8 cellular contexts compared by ENCODE assay signal in genomic region chr4:183905081-183905592, GRCh38. TPM values are rescaled to one million over a fixed set of nuclear protein-coding genes. Genes with fewer than 3 reads are reported as not detected.
DNase-seq lines count a peak whose midpoint lies in the region; ATAC-seq, FAIRE-seq and TF ChIP-seq lines count a peak whose summit lies in the region.

STOX2 (plus strand) TSS chr4:183905307; CDS start chr4:183906791, 1,484 bp downstream.

- H3K9me2 ChIP-seq in Karpas-422 (replicated peaks; ENCODE audit: insufficient read depth, low read length) = no peaks in the 10 kb centered on the region

- H3K4me3 ChIP-seq in A549 (peak within 1 kb of the TSS; percentile 66), HAP-1 (peak within 1 kb of the TSS; percentile 60), duodenal mucosa (ENCODE audit: low read depth in 1 of 2, low read length in 2 of 2) (peak within 1 kb of the TSS; percentile 69 to 74), liver (ENCODE audit: low read depth in 1 of 3, low read length in 3 of 3) (peak within 1 kb of the TSS; percentile 63 to 78 (median 74)), Karpas-422 (ENCODE audit: low read length) (no peak within 1 kb of the TSS)

- TF ChIP-seq EP300 in A549 (IDR thresholded peaks at IDR 0.05) = no peak

- H3K27me3 ChIP-seq in HAP-1 (ENCODE audit: low read depth) (no peaks in the 10 kb centered on the region), duodenal mucosa (ENCODE audit: control insufficient read depth in 1 of 2, insufficient read depth in 2 of 2, low read length in 2 of 2) (peaks cover 15 to 19% of the 10 kb centered on the region in 2 donors), liver (ENCODE audit: control insufficient read depth in 4 of 4, insufficient read depth in 4 of 4, low read length in 3 of 4) (no peaks in the 10 kb centered on the region), Karpas-422 (ENCODE audit: low read length) (no peaks in the 10 kb centered on the region)

- H2AFZ ChIP-seq in Karpas-422 (ENCODE audit: low read length) = no peak within 1 kb of the TSS

- H3K9me3 ChIP-seq in A549 (no peaks in the 10 kb centered on the region), HAP-1 (peaks cover 2% of the 10 kb centered on the region; the same call in 1 of the 2 replicates), duodenal mucosa (ENCODE audit: control insufficient read depth in 1 of 2, low read length in 2 of 2) (peaks cover 0 to under 1% of the 10 kb centered on the region in 2 donors), liver (ENCODE audit: control insufficient read depth in 4 of 4, low read length in 3 of 4) (no peaks in the 10 kb centered on the region), Karpas-422 (ENCODE audit: low read length) (no peaks in the 10 kb centered on the region)

- 0% methylated on average over 15 of the region's 45 CpGs for WGBS in A549 (ENCODE audit: missing lambda C conversion rate)
- WGBS in liver = under 1% methylated on average over 45 of the region's 45 CpGs

- POLR2A ChIA-PET in A549 (lab: Yijun Ruan, JAX) = interaction anchor here (2.8 kb wide), 1 partner anchor 83 kb away, joined by 21 read pairs; no protein-coding TSS in a partner anchor

- no peaks in the 10 kb centered on the region; the same call in 1 of the 2 replicates for H3K36me3 ChIP-seq in HAP-1 (replicated peaks)
- no peaks in the 10 kb centered on the region for H3K36me3 ChIP-seq in duodenal mucosa (ENCODE audit: control insufficient read depth in 1 of 2, insufficient read depth in 2 of 2, low read length in 2 of 2)
- H3K36me3 ChIP-seq in liver (ENCODE audit: control insufficient read depth in 4 of 4, insufficient read depth in 3 of 4, low read depth in 1 of 4, low read length in 3 of 4) = no peaks in the 10 kb centered on the region
- H3K36me3 ChIP-seq in Karpas-422 (ENCODE audit: insufficient read depth, low read length) = no peaks in the 10 kb centered on the region

- peak; percentile 71 to 73 for DNase-seq in A549 (ENCODE audit: low read depth in 1 of 2, low spot score in 1 of 2)
- peak; percentile 71 to 87 for DNase-seq in HAP-1 (ENCODE audit: low spot score in 2 of 2)
- DNase-seq in RPMI8226 = peak; percentile 30
- DNase-seq in stimulated activated naive CD8-positive, alpha-beta T cell treated with anti-CD3 and anti-CD28 coated beads, Interleukin-15, Interleukin-2, amounts not matched to agents 100 U/mL and 50 U/mL, for 24 hours = peak; percentile 28
- DNase-seq in UCSD-AML1 (lab: John Stamatoyannopoulos, UW; ENCODE audit: unreplicated experiment) = no peak
- no peak for DNase-seq in Karpas-422

- H3K4me1 ChIP-seq in A549 = 0 out of 3 replicates have a peak, but pooled peaks cover 3% of the 10 kb centered on the region
- peaks cover 22% of the 10 kb centered on the region for H3K4me1 ChIP-seq in HAP-1
- peaks cover 0 to 2% of the 10 kb centered on the region in 2 donors for H3K4me1 ChIP-seq in duodenal mucosa (ENCODE audit: control insufficient read depth in 1 of 2, insufficient read depth in 2 of 2, low read length in 2 of 2)
- peaks cover 3 to 25% (median 14%) of the 10 kb centered on the region in 4 donors for H3K4me1 ChIP-seq in liver (ENCODE audit: control insufficient read depth in 4 of 4, insufficient read depth in 4 of 4, low read length in 3 of 4)
- no peaks in the 10 kb centered on the region for H3K4me1 ChIP-seq in Karpas-422 (ENCODE audit: low read length)

- FAIRE-seq in A549 (lab: Jason Lieb, UNC) = no peak

- TF ChIP-seq RAD21 in A549 (conservative IDR thresholded peaks at IDR 0.05 in 1 of 2, IDR thresholded peaks at IDR 0.05 in 1 of 2) (no peak), liver (IDR thresholded peaks at IDR 0.05) (peak in 1 of 2 donors; percentile 25)

- TF ChIP-seq POLR2A in A549 (IDR thresholded peaks at IDR 0.05; ENCODE audit: low read length) = peak; percentile 68

- peak; percentile 92 to 95 for ATAC-seq in A549
- ATAC-seq in stimulated activated naive CD8-positive, alpha-beta T cell treated with anti-CD3 and anti-CD28 coated beads, Interleukin-15, Interleukin-2, amounts not matched to agents 100 U/mL and 50 U/mL, for 24 hours = no peak

- no peaks in the 10 kb centered on the region for H3K79me2 ChIP-seq in Karpas-422 (ENCODE audit: low read length)

- in situ Hi-C loops in HAP-1 (cut with MboI; ENCODE audit: low sequenced_read_pairs) = no loop called here

- CTCF ChIA-PET in A549 (lab: Yijun Ruan, JAX) = interaction anchor here (0.9 kb wide), 1 partner anchor 26 kb away, joined by 3 read pairs; no protein-coding TSS in a partner anchor

- no peaks in the 10 kb centered on the region for H4K20me1 ChIP-seq in Karpas-422 (ENCODE audit: insufficient read depth, low read depth, low read length)

- TF ChIP-seq CTCF in A549 (IDR thresholded peaks at IDR 0.05) (no peak), liver (IDR thresholded peaks at IDR 0.05; ENCODE audit: low read depth, low read length, missing input control) (no peak)

- H3K4me2 ChIP-seq in A549 (peak within 1 kb of the TSS; percentile 98), Karpas-422 (ENCODE audit: low read depth, low read length, poor library complexity, severe bottlenecking) (no peak within 1 kb of the TSS)

- H3K9ac ChIP-seq in duodenal mucosa (ENCODE audit: low read depth in 1 of 2, low read length in 2 of 2) = peak within 1 kb of the TSS in 1 of 2 donors; percentile 14
- peak within 1 kb of the TSS; percentile 7 to 26 for H3K9ac ChIP-seq in liver (ENCODE audit: low read depth in 1 of 2, low read length in 2 of 2)
- H3K9ac ChIP-seq in Karpas-422 (ENCODE audit: low read length) = no peak within 1 kb of the TSS

- H3K27ac ChIP-seq in A549 (peak within 1 kb of the TSS; percentile 65 to 87), duodenal mucosa (ENCODE audit: low read depth, low read length) (no peak within 1 kb of the TSS), liver (ENCODE audit: low read depth in 1 of 2, low read length in 2 of 2) (peak within 1 kb of the TSS; percentile 57 to 75), Karpas-422 (ENCODE audit: low read length) (no peak within 1 kb of the TSS)

TF ChIP-seq in A549, 52 proteins besides CTCF, POLR2A, EP300 and RAD21:
- TF ChIP-seq RCOR1 (IDR thresholded peaks at IDR 0.05; ENCODE audit: low read depth, low read length) = no peak
- TF ChIP-seq ESRRA (IDR thresholded peaks at IDR 0.05; ENCODE audit: borderline replicate concordance, low read length) = no peak
- peak; percentile 29; the same call in 1 of the 2 replicates for TF ChIP-seq MAX (IDR thresholded peaks at IDR 0.05)
- TF ChIP-seq CBX2 (IDR thresholded peaks at IDR 0.05; ENCODE audit: borderline replicate concordance, low read depth) = no peak

TF ChIP-seq in liver, 16 proteins besides CTCF, POLR2A, EP300 and RAD21 (continues in another document):
- TF ChIP-seq HNF4A (conservative IDR thresholded peaks at IDR 0.05) (peak in 1 of 2 donors; percentile 41), FOXA1 (IDR thresholded peaks at IDR 0.05) (no peak), ZBTB33 (IDR thresholded peaks at IDR 0.05) (no peak), YY1 (IDR thresholded peaks at IDR 0.05) (peak; percentile 43), RXRA (IDR thresholded peaks at IDR 0.05) (peak; percentile 29 to 32), NR2F2 (IDR thresholded peaks at IDR 0.05) (peak; percentile 28), REST (IDR thresholded peaks at IDR 0.05) (peak; percentile 60), HNF4G (IDR thresholded peaks at IDR 0.05) (no peak), SP1 (IDR thresholded peaks at IDR 0.05) (peak; percentile 23)

RNA-seq across cellular contexts. Expression of gene STOX2, which starts in this region (rescaled TPM):
- polyA plus RNA-seq in A549 (2011; rRNA removed) (5.2 and 7.0 TPM in 2 replicates), A549 (2017; fragmentation: RNase III; extraction: RNeasy Plus Mini Kit Qiagen cat#74134 plus additional on column Dnase treatment) (2.2 to 2.7 TPM (median 2.5 TPM) in 3 replicates), liver (1 to 10 TPM; 1.4 to 1.6 TPM)
- 2.3 and 2.6 TPM in 2 replicates for polyA plus RNA-seq in A549 (2012; cell fraction: cytosol; rRNA removed)
- 4.1 and 4.3 TPM in 2 replicates for polyA plus RNA-seq in A549 (2012; cell fraction: nucleus; rRNA removed)
- polyA minus RNA-seq in A549 (2011; rRNA and poly(A)+ RNA removed) = 29.8 and 43.3 TPM in 2 replicates
- total RNA-seq in liver = 10 to 100 TPM in 1 of 2 donors, 1 to 10 TPM in 1; 1.6 to 12.6 TPM
- not detected in 2 replicates for total RNA-seq in Karpas-422 (2014; rRNA removed; shearing (Covaris generic); ENCODE audit: low replicate concordance)

Comparison
In these comparisons a context has a peak if more than half of its experiments do, and no peak if none do; other contexts are left out.
1. DNase-seq: peak in A549 (2 of 2), HAP-1 (2 of 2), RPMI8226 (single experiment) and stimulated activated naive CD8-positive, alpha-beta T cell treated with anti-CD3 and anti-CD28 coated beads, Interleukin-15, Interleukin-2, amounts not matched to agents 100 U/mL and 50 U/mL, for 24 hours (single experiment); none in UCSD-AML1 (single experiment) and Karpas-422 (single experiment).
2. H3K27ac ChIP-seq: peak in A549 (2 of 2) and liver (2 of 2); none in duodenal mucosa (single experiment) and Karpas-422 (single experiment).